Comparison of ENCODE assay signal across 34 cellular contexts in the genomic region with DNA sequence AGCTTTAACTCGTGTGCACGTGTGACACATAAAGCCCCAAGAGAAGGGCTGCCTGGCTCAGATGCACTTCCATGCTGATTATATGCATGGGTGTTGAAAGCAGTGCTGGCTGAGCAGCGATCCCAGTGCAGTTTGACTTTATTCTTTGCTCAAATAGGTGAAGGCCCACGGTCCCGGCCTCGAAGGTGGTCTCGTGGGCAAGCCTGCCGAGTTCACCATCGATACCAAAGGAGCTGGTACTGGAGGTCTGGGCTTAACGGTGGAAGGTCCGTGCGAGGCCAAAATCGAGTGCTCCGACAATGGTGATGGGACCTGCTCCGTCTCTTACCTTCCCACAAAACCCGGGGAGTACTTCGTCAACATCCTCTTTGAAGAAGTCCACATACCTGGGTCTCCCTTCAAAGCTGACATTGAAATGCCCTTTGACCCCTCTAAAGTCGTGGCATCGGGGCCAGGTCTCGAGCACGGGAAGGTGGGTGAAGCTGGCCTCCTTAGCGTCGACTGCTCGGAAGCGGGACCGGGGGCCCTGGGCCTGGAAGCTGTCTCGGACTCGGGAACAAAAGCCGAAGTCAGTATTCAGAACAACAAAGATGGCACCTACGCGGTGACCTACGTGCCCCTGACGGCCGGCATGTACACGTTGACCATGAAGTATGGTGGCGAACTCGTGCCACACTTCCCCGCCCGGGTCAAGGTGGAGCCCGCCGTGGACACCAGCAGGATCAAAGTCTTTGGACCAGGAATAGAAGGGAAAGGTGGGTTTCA.
"Had no signal": no experiment of that assay in that cellular context is flagged by ENCODE, and none has a peak within 500 bp of the region (broad histone marks: within the 10 kb centered on the region; RNA-seq: fewer than 3 reads in every experiment).

No MANE protein-coding gene starts in this region.

- H3K27ac ChIP-seq: ascending aorta, PC-9, SJSA1 had no signal

- H3K27me3 ChIP-seq: ascending aorta, SJSA1 had no signal

- H3K4me2 ChIP-seq: PC-9, SK-N-SH had no signal

- H3K4me1 Mint-ChIP-seq: activated CD4-positive, alpha-beta T cell treated with anti-CD3 and anti-CD28 coated beads for 36 hours; activated naive CD4-positive, alpha-beta T cell treated with anti-CD3 and anti-CD28 coated beads, Interleukin-2, amount 50 U/mL, for 24 hours; activated naive CD8-positive, alpha-beta T cell treated with anti-CD3 and anti-CD28 coated beads, Interleukin-2, amount 10 ng/mL, durations not matched to agents 7 days and 5 days; WTC11 had no signal

- H3K27me3 Mint-ChIP-seq: activated CD4-positive, alpha-beta T cell treated with anti-CD3 and anti-CD28 coated beads for 36 hours; activated CD4-positive, alpha-beta T cell treated with anti-CD3 and anti-CD28 coated beads, Interleukin-2, amount 10 ng/mL, durations not matched to agents 7 days and 5 days; activated naive CD4-positive, alpha-beta T cell treated with anti-CD3 and anti-CD28 coated beads, Interleukin-2, amount 50 U/mL, for 24 hours; activated naive CD8-positive, alpha-beta T cell treated with anti-CD3 and anti-CD28 coated beads, Interleukin-2, amount 10 ng/mL, durations not matched to agents 7 days and 5 days; activated T-cell treated with anti-CD3 and anti-CD28 coated beads, Interleukin-2, amount 50 U/mL, for 24 hours had no signal

- H3K9ac ChIP-seq: SK-N-SH had no signal

- DNase-seq: activated CD4-positive, alpha-beta T cell treated with anti-CD3 and anti-CD28 coated beads for 36 hours; activated CD4-positive, alpha-beta T cell treated with anti-CD3 and anti-CD28 coated beads, Interleukin-2, amount 10 ng/mL, durations not matched to agents 7 days and 5 days; activated CD4-positive, alpha-beta T cell treated with anti-CD3 and anti-CD28 coated beads, Interleukin-2, amount 50 U/mL, for 48 hours; activated CD8-positive, alpha-beta T cell treated with anti-CD3 and anti-CD28 coated beads, Interleukin-2, amount 10 ng/mL, durations not matched to agents 7 days and 5 days; activated gamma-delta T cell; activated naive CD4-positive, alpha-beta T cell treated with Interleukin-2 at 50 U/mL for 16 hours; activated naive CD8-positive, alpha-beta T cell treated with anti-CD3 and anti-CD28 coated beads, Interleukin-2, amount 10 ng/mL, durations not matched to agents 7 days and 5 days; activated T-cell treated with anti-CD3 and anti-CD28 coated beads, Interleukin-2, amount 50 U/mL, for 24 hours; amygdala; caudate nucleus; cerebellar nuclear complex; Kasumi-1; KG1; MM.1S; MV-4-11; NCI-H1092; NCI-H1436 treated with DMSO at 0.1 percent for 48 hours; NCI-H1694 treated with DMSO at 0.1 percent for 48 hours; NCI-H2029; NCI-H510A; NCI-H526; NCI-H748 treated with DMSO at 0.1 percent for 48 hours; NK-92 treated with Interleukin-12 subunit alpha and Interleukin-12 subunit beta, amount 100 ng/mL, for 24 hours; PC-9; SHP77 treated with DMSO at 0.1 percent for 48 hours; SK-N-SH had no signal

- H3K4me3 ChIP-seq: ascending aorta, PC-9, SJSA1 had no signal

- H3K4me3 Mint-ChIP-seq: activated CD4-positive, alpha-beta T cell treated with anti-CD3 and anti-CD28 coated beads for 36 hours; activated CD4-positive, alpha-beta T cell treated with anti-CD3 and anti-CD28 coated beads, Interleukin-2, amount 10 ng/mL, durations not matched to agents 7 days and 5 days; activated CD8-positive, alpha-beta T cell treated with anti-CD3 and anti-CD28 coated beads, Interleukin-2, amount 10 ng/mL, durations not matched to agents 7 days and 5 days; activated naive CD4-positive, alpha-beta T cell treated with anti-CD3 and anti-CD28 coated beads, Interleukin-2, amount 50 U/mL, for 24 hours; activated naive CD8-positive, alpha-beta T cell treated with anti-CD3 and anti-CD28 coated beads, Interleukin-2, amount 10 ng/mL, durations not matched to agents 7 days and 5 days; activated T-cell treated with anti-CD3 and anti-CD28 coated beads, Interleukin-2, amount 50 U/mL, for 24 hours; T-helper 1 cell treated with Interleukin-12 subunit alpha and Interleukin-12 subunit beta and Interleukin-4 antibody, amounts not matched to agents 30 μg/mL and 1 μg/mL, for 36 hours; T-helper 2 cell treated with Interferon-gamma antibody and Interleukin-4, amounts not matched to agents 5 μg/mL and 100 μg/mL, for 36 hours; WTC11 had no signal

- H3K9me3 ChIP-seq: ascending aorta, SJSA1, SK-N-SH had no signal

- H3K4me1 ChIP-seq: SJSA1 had no signal

- H3K9me3 Mint-ChIP-seq: activated CD4-positive, alpha-beta T cell treated with anti-CD3 and anti-CD28 coated beads, Interleukin-2, amount 10 ng/mL, durations not matched to agents 7 days and 5 days; activated naive CD4-positive, alpha-beta T cell treated with anti-CD3 and anti-CD28 coated beads, Interleukin-2, amount 50 U/mL, for 24 hours; activated T-cell treated with anti-CD3 and anti-CD28 coated beads, Interleukin-2, amount 50 U/mL, for 24 hours; activated T-helper 2 cell treated with anti-CD3 and anti-CD28 coated beads, Interferon-gamma antibody, Interleukin-2, Interleukin-4, amounts not matched to agents 10 μg/mL and 5 μg/mL and 100 μg/mL, durations not matched to agents 14 hours and 24 hours and 36 hours; T-helper 1 cell treated with Interleukin-12 subunit alpha and Interleukin-12 subunit beta and Interleukin-4 antibody, amounts not matched to agents 30 μg/mL and 1 μg/mL, for 36 hours; T-helper 2 cell treated with Interferon-gamma antibody and Interleukin-4, amounts not matched to agents 5 μg/mL and 100 μg/mL, for 36 hours; WTC11 had no signal

- H3K27ac Mint-ChIP-seq: activated CD4-positive, alpha-beta T cell treated with anti-CD3 and anti-CD28 coated beads for 36 hours; activated CD4-positive, alpha-beta T cell treated with anti-CD3 and anti-CD28 coated beads, Interleukin-2, amount 10 ng/mL, durations not matched to agents 7 days and 5 days; activated CD8-positive, alpha-beta T cell treated with anti-CD3 and anti-CD28 coated beads, Interleukin-2, amount 10 ng/mL, durations not matched to agents 7 days and 5 days; activated naive CD4-positive, alpha-beta T cell treated with anti-CD3 and anti-CD28 coated beads, Interleukin-2, amount 50 U/mL, for 24 hours; activated naive CD8-positive, alpha-beta T cell treated with anti-CD3 and anti-CD28 coated beads, Interleukin-2, amount 10 ng/mL, durations not matched to agents 7 days and 5 days; activated T-cell treated with anti-CD3 and anti-CD28 coated beads, Interleukin-2, amount 50 U/mL, for 24 hours; activated T-helper 2 cell treated with anti-CD3 and anti-CD28 coated beads, Interferon-gamma antibody, Interleukin-2, Interleukin-4, amounts not matched to agents 10 μg/mL and 5 μg/mL and 100 μg/mL, durations not matched to agents 14 hours and 24 hours and 36 hours; T-helper 1 cell treated with Interleukin-12 subunit alpha and Interleukin-12 subunit beta and Interleukin-4 antibody, amounts not matched to agents 30 μg/mL and 1 μg/mL, for 36 hours; T-helper 2 cell treated with Interferon-gamma antibody and Interleukin-4, amounts not matched to agents 5 μg/mL and 100 μg/mL, for 36 hours; WTC11 had no signal

- ATAC-seq: activated CD4-positive, alpha-beta T cell treated with anti-CD3 and anti-CD28 coated beads for 36 hours; activated CD4-positive, CD25-positive, alpha-beta regulatory T cell treated with anti-CD3 and anti-CD28 coated beads, Interleukin-2, amount 50 U/mL, for 24 hours; activated CD8-positive, alpha-beta T cell treated with anti-CD3 and anti-CD28 coated beads, Interleukin-2, amount 10 ng/mL, durations not matched to agents 7 days and 5 days; WTC11 had no signal
